In the genomic region with DNA sequence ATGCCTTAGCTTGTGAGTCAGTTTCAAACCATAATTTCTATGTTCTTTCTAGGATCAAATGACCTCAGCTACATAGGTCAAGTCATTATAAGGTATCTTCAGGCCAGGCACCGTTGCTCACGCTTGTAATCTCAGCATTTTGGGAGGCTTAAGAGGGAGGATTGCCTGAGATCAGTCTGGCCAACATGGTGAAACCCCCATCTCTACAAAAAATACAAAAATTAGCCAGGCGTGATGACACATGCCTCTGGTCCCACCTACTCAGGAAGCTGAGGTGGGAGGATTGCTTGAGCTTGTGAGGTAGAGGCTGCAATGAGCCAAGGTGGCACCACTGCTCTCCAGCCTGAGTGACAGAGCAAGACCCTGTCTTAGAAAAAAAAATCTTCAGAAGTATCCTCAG, we compare ENCODE assay signal across 11 cellular contexts.
DNase-seq lines count a peak whose midpoint lies in the region; ATAC-seq and TF ChIP-seq lines count a peak whose summit lies in the region.
"Had no signal": no experiment of that assay in that cellular context is flagged by ENCODE, and none has a peak within 500 bp of the region (broad histone marks: within the 10 kb centered on the region; RNA-seq: fewer than 3 reads in every experiment).

No MANE protein-coding gene starts in this region.

- H3K27ac ChIP-seq in Peyer's patch: peak overlapping the region in 3 of 4 donors; percentile 22 to 49 (median 38)
- H3K27ac ChIP-seq: C4-2B, sigmoid colon had no signal

- peaks cover 21% of the 10 kb centered on the region for H3K36me3 Mint-ChIP-seq in central memory CD8-positive, alpha-beta T cell (ENCODE audit: insufficient read depth)

- peaks cover 51% of the 10 kb centered on the region for H3K4me1 Mint-ChIP-seq in central memory CD8-positive, alpha-beta T cell

- H3K4me1 ChIP-seq in Peyer's patch: no peaks in the 10 kb centered on the region
- H3K4me1 ChIP-seq: sigmoid colon had no signal

- no peaks in the 10 kb centered on the region for H3K27me3 Mint-ChIP-seq in central memory CD8-positive, alpha-beta T cell

- no peaks in the 10 kb centered on the region for H3K9me3 ChIP-seq in Peyer's patch

- H3K36me3 ChIP-seq in Peyer's patch: no peaks in the 10 kb centered on the region
- H3K36me3 ChIP-seq: sigmoid colon had no signal

- no peaks in the 10 kb centered on the region for H3K9me3 Mint-ChIP-seq in central memory CD8-positive, alpha-beta T cell

- H3K27me3 ChIP-seq in Peyer's patch: no peaks in the 10 kb centered on the region
- H3K27me3 ChIP-seq: sigmoid colon had no signal

- TF ChIP-seq CTCF in Peyer's patch (IDR thresholded peaks at IDR 0.05): no peak

- no peak overlapping the region for H3K4me3 ChIP-seq in Peyer's patch
- H3K4me3 ChIP-seq: sigmoid colon had no signal

- no peak for TF ChIP-seq POLR2A in Peyer's patch (IDR thresholded peaks at IDR 0.05)

- peak overlapping the region; percentile 100 for H3K27ac Mint-ChIP-seq in central memory CD8-positive, alpha-beta T cell (ENCODE audit: low read depth)

- H3K4me3 Mint-ChIP-seq in central memory CD8-positive, alpha-beta T cell: peak overlapping the region; percentile 77

- ATAC-seq in GM19395 (IDR thresholded peaks at IDR 0.05; ENCODE audit: unreplicated experiment) (peak; percentile 39), GM21367 (IDR thresholded peaks at IDR 0.05; ENCODE audit: unreplicated experiment) (no peak)
- ATAC-seq in central memory CD8-positive, alpha-beta T cell (replicated peaks; ENCODE audit: extremely low read depth, poor library complexity, severe bottlenecking): peak; percentile 56

- DNase-seq in Daoy (ENCODE audit: low read depth) (peak; percentile 7), Peyer's patch (no peak), NCI-H187 treated with DMSO at 0.1 percent for 48 hours (lab: John Stamatoyannopoulos, UW) (no peak), AG08396 (ENCODE audit: low spot score) (no peak), NCI-H2081 treated with DMSO at 0.1 percent for 48 hours (lab: John Stamatoyannopoulos, UW) (no peak)
- peak; percentile 16 to 52 for DNase-seq in central memory CD8-positive, alpha-beta T cell (ENCODE audit: low spot score in 2 of 2)
- DNase-seq: NCI-H2107, sigmoid colon had no signal

Comparison
In these comparisons a context has a peak if more than half of its experiments do, and no peak if none do; other contexts are left out.
1. DNase-seq: peak in Daoy (single experiment) and central memory CD8-positive, alpha-beta T cell (2 of 2); none in Peyer's patch (0 of 3), NCI-H187 treated with DMSO at 0.1 percent for 48 hours (single experiment), AG08396 (single experiment) and NCI-H2081 treated with DMSO at 0.1 percent for 48 hours (single experiment).